Comparison of ENCODE assay signal across 17 cellular contexts in genomic region chr3:187735383-187735782, GRCh38. TPM values are rescaled to one million over a fixed set of nuclear protein-coding genes. Genes with fewer than 3 reads are reported as not detected.
DNase-seq lines count a peak whose midpoint lies in the region; ATAC-seq and TF ChIP-seq lines count a peak whose summit lies in the region.
"Had no signal": no experiment of that assay in that cellular context is flagged by ENCODE, and none has a peak within 500 bp of the region (broad histone marks: within the 10 kb centered on the region; RNA-seq: fewer than 3 reads in every experiment).

No MANE protein-coding gene starts in this region.

- H3K4me1 ChIP-seq in BLaER1 (peaks cover 62% of the 10 kb centered on the region), OCI-LY1 (ENCODE audit: insufficient read depth, low read length, severe bottlenecking) (peaks cover 88% of the 10 kb centered on the region), liver (ENCODE audit: control insufficient read depth in 4 of 4, insufficient read depth in 4 of 4, low read length in 3 of 4) (peaks cover 0 to 48% (median 16%) of the 10 kb centered on the region in 4 donors), skeletal muscle tissue (ENCODE audit: control insufficient read depth in 3 of 3, insufficient read depth in 3 of 3, low read length in 3 of 3) (peaks cover 53 to 73% (median 68%) of the 10 kb centered on the region in 3 donors)

- H3K79me2 ChIP-seq in OCI-LY1 (ENCODE audit: insufficient read depth, low read length), result peaks cover 62% of the 10 kb centered on the region

- peak overlapping the region; percentile 97 for H3K4me3 ChIP-seq in BLaER1
- H3K4me3 ChIP-seq in OCI-LY1 (ENCODE audit: low read depth, low read length, poor library complexity, severe bottlenecking), result peak overlapping the region; percentile 77
- peak overlapping the region; percentile 66 to 97 (median 71) for H3K4me3 ChIP-seq in liver (ENCODE audit: low read depth in 1 of 3, low read length in 3 of 3)
- peak overlapping the region; percentile 6 to 95 (median 45) for H3K4me3 ChIP-seq in skeletal muscle tissue (ENCODE audit: low read length in 3 of 3)
- H3K4me3 ChIP-seq: K562, neural progenitor cell, testis had no signal

- peaks cover 7% of the 10 kb centered on the region for H3K9me3 Mint-ChIP-seq in glutamatergic neuron (ENCODE audit: unreplicated experiment)
- H3K9me3 Mint-ChIP-seq: activated CD8-positive, alpha-beta T cell treated with anti-CD3 and anti-CD28 coated beads for 36 hours; activated T-helper 2 cell treated with anti-CD3 and anti-CD28 coated beads, Interferon-gamma antibody, Interleukin-2, Interleukin-4, amounts not matched to agents 10 μg/mL and 5 μg/mL and 100 μg/mL, durations not matched to agents 14 hours and 24 hours and 36 hours; neural progenitor cell had no signal

- H3K9me3 ChIP-seq in BLaER1 (no peaks in the 10 kb centered on the region), OCI-LY1 (ENCODE audit: low read length) (no peaks in the 10 kb centered on the region), liver (ENCODE audit: control insufficient read depth in 4 of 4, low read length in 3 of 4) (no peaks in the 10 kb centered on the region), skeletal muscle tissue (ENCODE audit: control insufficient read depth in 3 of 3, low read length in 3 of 3) (no peaks in the 10 kb centered on the region)
- H3K9me3 ChIP-seq: testis had no signal

- no peak for DNase-seq in 8988T
- DNase-seq in glutamatergic neuron, result no peak
- DNase-seq: activated CD8-positive, alpha-beta T cell treated with anti-CD3 and anti-CD28 coated beads for 36 hours; aorta; NCI-H1105 treated with DMSO at 0.1 percent for 48 hours; NCI-H226; testis had no signal

- peaks cover 13% of the 10 kb centered on the region for H3F3A ChIP-seq in OCI-LY1 (ENCODE audit: insufficient read depth, low read length)

- no peak for TF ChIP-seq RAD21 in liver (IDR thresholded peaks at IDR 0.05)

- no peak for ATAC-seq in HG03439 (IDR thresholded peaks at IDR 0.05; ENCODE audit: unreplicated experiment)
- no peak for ATAC-seq in GM21737 (IDR thresholded peaks at IDR 0.05; ENCODE audit: unreplicated experiment)
- ATAC-seq: activated CD8-positive, alpha-beta T cell treated with anti-CD3 and anti-CD28 coated beads for 36 hours; K562 had no signal

- peaks cover 5% of the 10 kb centered on the region for H3K27me3 Mint-ChIP-seq in glutamatergic neuron (ENCODE audit: unreplicated experiment)
- H3K27me3 Mint-ChIP-seq: activated CD8-positive, alpha-beta T cell treated with anti-CD3 and anti-CD28 coated beads for 36 hours had no signal

- H4K20me1 ChIP-seq in BLaER1 (peaks cover 100% of the 10 kb centered on the region), OCI-LY1 (ENCODE audit: insufficient read depth, low read length) (no peaks in the 10 kb centered on the region)

- peaks cover 49% of the 10 kb centered on the region for H3K36me3 ChIP-seq in BLaER1
- H3K36me3 ChIP-seq in OCI-LY1 (ENCODE audit: insufficient read depth, low read length), result peaks cover 99% of the 10 kb centered on the region
- H3K36me3 ChIP-seq in liver (ENCODE audit: control insufficient read depth in 4 of 4, insufficient read depth in 3 of 4, low read depth in 1 of 4, low read length in 3 of 4), result peaks cover 0 to 38% (median 36%) of the 10 kb centered on the region in 4 donors
- H3K36me3 ChIP-seq in skeletal muscle tissue (ENCODE audit: control insufficient read depth in 3 of 3, insufficient read depth in 3 of 3, low read length in 3 of 3), result peaks cover 22 to 40% (median 37%) of the 10 kb centered on the region in 3 donors
- H3K36me3 ChIP-seq: neural progenitor cell had no signal

- no peaks in the 10 kb centered on the region for H3K9me2 ChIP-seq in OCI-LY1 (ENCODE audit: low read depth, low read length)

- no peak for TF ChIP-seq CTCF in OCI-LY1 (IDR thresholded peaks at IDR 0.05; ENCODE audit: low read length)
- no peak for TF ChIP-seq CTCF in liver (IDR thresholded peaks at IDR 0.05; ENCODE audit: low read depth, low read length, missing input control)
- no peak for TF ChIP-seq CTCF in glutamatergic neuron (IDR thresholded peaks at IDR 0.05; ENCODE audit: partially characterized antibody, unreplicated experiment)

- H3K36me3 Mint-ChIP-seq in glutamatergic neuron (ENCODE audit: unreplicated experiment), result no peaks in the 10 kb centered on the region

- H3K27ac ChIP-seq in BLaER1, result peak overlapping the region; percentile 100
- peak overlapping the region; percentile 93 for H3K27ac ChIP-seq in OCI-LY1 (ENCODE audit: low read depth, low read length, poor library complexity, severe bottlenecking)
- H3K27ac ChIP-seq in liver (ENCODE audit: low read depth in 1 of 2, low read length in 2 of 2), result peak overlapping the region; percentile 100
- H3K27ac ChIP-seq in skeletal muscle tissue (ENCODE audit: low read depth, low read length), result peak overlapping the region; percentile 100
- H3K27ac ChIP-seq: neural progenitor cell had no signal

- H3K4me1 Mint-ChIP-seq in glutamatergic neuron (ENCODE audit: low read depth, unreplicated experiment), result peaks cover 9% of the 10 kb centered on the region

- 66% methylated on average over 3 of the region's 3 CpGs for WGBS in liver

- no peak overlapping the region for H3K4me3 Mint-ChIP-seq in glutamatergic neuron (ENCODE audit: unreplicated experiment)
- H3K4me3 Mint-ChIP-seq: activated CD8-positive, alpha-beta T cell treated with anti-CD3 and anti-CD28 coated beads for 36 hours; neural progenitor cell had no signal

- H3K27me3 ChIP-seq in BLaER1 (no peaks in the 10 kb centered on the region), OCI-LY1 (ENCODE audit: insufficient read depth, low read length) (no peaks in the 10 kb centered on the region), liver (ENCODE audit: control insufficient read depth in 4 of 4, insufficient read depth in 4 of 4, low read length in 3 of 4) (no peaks in the 10 kb centered on the region), skeletal muscle tissue (ENCODE audit: control insufficient read depth in 3 of 3, insufficient read depth in 3 of 3, low read length in 3 of 3) (no peaks in the 10 kb centered on the region)
- H3K27me3 ChIP-seq: testis had no signal

- H3K4me2 ChIP-seq in BLaER1, result peak overlapping the region; percentile 98
- peak overlapping the region; percentile 83 for H3K4me2 ChIP-seq in OCI-LY1 (ENCODE audit: low read length)
- H3K4me2 ChIP-seq: neural progenitor cell had no signal

- no peak overlapping the region for H2AFZ ChIP-seq in OCI-LY1 (ENCODE audit: low read length)
- H2AFZ ChIP-seq: neural progenitor cell had no signal

- no peak overlapping the region for H3K27ac Mint-ChIP-seq in glutamatergic neuron (ENCODE audit: unreplicated experiment)
- H3K27ac Mint-ChIP-seq: activated CD8-positive, alpha-beta T cell treated with anti-CD3 and anti-CD28 coated beads for 36 hours; activated T-helper 2 cell treated with anti-CD3 and anti-CD28 coated beads, Interferon-gamma antibody, Interleukin-2, Interleukin-4, amounts not matched to agents 10 μg/mL and 5 μg/mL and 100 μg/mL, durations not matched to agents 14 hours and 24 hours and 36 hours; neural progenitor cell had no signal

- H3K9ac ChIP-seq in BLaER1, result peak overlapping the region; percentile 99
- H3K9ac ChIP-seq in OCI-LY1 (ENCODE audit: low read length), result peak overlapping the region; percentile 82
- peak overlapping the region in 1 of 2 donors; percentile 80 for H3K9ac ChIP-seq in liver (ENCODE audit: low read depth in 1 of 2, low read length in 2 of 2)
- peak overlapping the region in 2 of 3 donors; percentile 99 to 100 for H3K9ac ChIP-seq in skeletal muscle tissue (ENCODE audit: low read depth in 1 of 3, low read length in 3 of 3)
- H3K9ac ChIP-seq: neural progenitor cell had no signal

TF ChIP-seq in liver, 16 proteins besides CTCF, POLR2A, EP300 and RAD21 (continues in another document):
- TF ChIP-seq FOXA2 (IDR thresholded peaks at IDR 0.05) (no peak), REST (IDR thresholded peaks at IDR 0.05) (no peak), HNF4G (IDR thresholded peaks at IDR 0.05) (no peak), RXRA (IDR thresholded peaks at IDR 0.05) (no peak), EGR1 (IDR thresholded peaks at IDR 0.05; ENCODE audit: low read depth in 2 of 2) (no peak), TAF1 (conservative IDR thresholded peaks at IDR 0.05) (no peak), NR2F2 (IDR thresholded peaks at IDR 0.05) (no peak), GABPA (IDR thresholded peaks at IDR 0.05 in 1 of 2, conservative IDR thresholded peaks at IDR 0.05 in 1 of 2) (no peak), YY1 (IDR thresholded peaks at IDR 0.05) (no peak), SP1 (IDR thresholded peaks at IDR 0.05) (no peak), JUND (IDR thresholded peaks at IDR 0.05) (no peak)

RNA-seq across cellular contexts. Expression of gene BCL6, which starts 9.9 kb away (rescaled TPM):
- 10 to 100 TPM in 1 of 2 donors, 1 to 10 TPM in 1; 7.8 to 71.8 TPM for total RNA-seq in liver
- polyA plus RNA-seq in liver, result 10 to 100 TPM in 1 of 2 donors, 1 to 10 TPM in 1; 9.1 to 17.6 TPM
- total RNA-seq in skeletal muscle tissue, result 7.8 TPM
- 2.5 TPM for total RNA-seq in glutamatergic neuron (ENCODE audit: unreplicated experiment)

RNA-seq across cellular contexts. Expression of gene RTP2, which starts 33.0 kb away (rescaled TPM):
- total RNA-seq in liver, result not detected
- not detected for polyA plus RNA-seq in liver
- total RNA-seq in skeletal muscle tissue, result not detected
- total RNA-seq in glutamatergic neuron (ENCODE audit: unreplicated experiment), result not detected
- total RNA-seq: activated CD8-positive, alpha-beta T cell treated with anti-CD3 and anti-CD28 coated beads for 36 hours; activated T-helper 2 cell treated with anti-CD3 and anti-CD28 coated beads, Interferon-gamma antibody, Interleukin-2, Interleukin-4, amounts not matched to agents 10 μg/mL and 5 μg/mL and 100 μg/mL, durations not matched to agents 14 hours and 24 hours and 36 hours; aorta; fibroblast of lung; K562 had no signal
- polyA plus RNA-seq: aorta, fibroblast of lung, K562 had no signal

Comparison
In these comparisons a context has a peak if more than half of its experiments do, and no peak if none do; other contexts are left out.
1. H3K4me3 ChIP-seq: peak in every context shown above with its lines; median percentile 97 in BLaER1; 77 in OCI-LY1; 71 in liver; 45 in skeletal muscle tissue.